In genomic region chr1:82269466-82269865, GRCh38 we compare ENCODE assay signal across 18 cellular contexts.
DNase-seq lines count a peak whose midpoint lies in the region; FAIRE-seq and TF ChIP-seq lines count a peak whose summit lies in the region.
"Had no signal": no experiment of that assay in that cellular context is flagged by ENCODE, and none has a peak within 500 bp of the region (broad histone marks: within the 10 kb centered on the region; RNA-seq: fewer than 3 reads in every experiment).

No MANE protein-coding gene starts in this region.

- peak overlapping the region; percentile 44 for H3K27ac Mint-ChIP-seq in astrocyte (ENCODE audit: unreplicated experiment)
- H3K27ac Mint-ChIP-seq: activated naive CD8-positive, alpha-beta T cell treated with anti-CD3 and anti-CD28 coated beads, Interleukin-2, amount 10 ng/mL, durations not matched to agents 7 days and 5 days; stimulated activated effector memory CD8-positive, alpha-beta T cell treated with anti-CD3 and anti-CD28 coated beads, Interleukin-12 subunit alpha, Interleukin-12 subunit beta, amount 100 ng/mL, for 72 hours; type B pancreatic cell had no signal

- no peak for TF ChIP-seq POLR2A in H54 (IDR thresholded peaks at IDR 0.05; ENCODE audit: low read depth, low read length)

- no peaks in the 10 kb centered on the region for H3K9me3 Mint-ChIP-seq in astrocyte (ENCODE audit: unreplicated experiment)
- H3K9me3 Mint-ChIP-seq: activated naive CD8-positive, alpha-beta T cell treated with anti-CD3 and anti-CD28 coated beads, Interleukin-2, amount 10 ng/mL, durations not matched to agents 7 days and 5 days; type B pancreatic cell had no signal

- no peaks in the 10 kb centered on the region for H3K36me3 ChIP-seq in astrocyte (ENCODE audit: insufficient read depth, low read length)
- H3K36me3 ChIP-seq in osteoblast (ENCODE audit: insufficient read depth, low read length), result no peaks in the 10 kb centered on the region

- FAIRE-seq in H54 (lab: Jason Lieb, UNC) (peak; percentile 90), astrocyte (lab: Jason Lieb, UNC) (no peak)
- FAIRE-seq: colon had no signal

- no peaks in the 10 kb centered on the region for H3K27me3 Mint-ChIP-seq in astrocyte (ENCODE audit: low read depth, unreplicated experiment)
- H3K27me3 Mint-ChIP-seq: activated naive CD8-positive, alpha-beta T cell treated with anti-CD3 and anti-CD28 coated beads, Interleukin-2, amount 10 ng/mL, durations not matched to agents 7 days and 5 days had no signal

- H3K4me3 ChIP-seq in astrocyte (ENCODE audit: insufficient read depth, low read depth, low read length), result no peak overlapping the region
- H3K4me3 ChIP-seq in fibroblast of the aortic adventitia (ENCODE audit: low read depth, low read length), result no peak overlapping the region
- no peak overlapping the region for H3K4me3 ChIP-seq in osteoblast (ENCODE audit: insufficient read depth, low read length)

- H3K4me3 Mint-ChIP-seq in astrocyte (ENCODE audit: unreplicated experiment), result no peak overlapping the region
- H3K4me3 Mint-ChIP-seq: activated naive CD8-positive, alpha-beta T cell treated with anti-CD3 and anti-CD28 coated beads, Interleukin-2, amount 10 ng/mL, durations not matched to agents 7 days and 5 days; stimulated activated effector memory CD8-positive, alpha-beta T cell treated with anti-CD3 and anti-CD28 coated beads, Interleukin-12 subunit alpha, Interleukin-12 subunit beta, amount 100 ng/mL, for 72 hours; type B pancreatic cell had no signal

- H3K9me3 ChIP-seq in astrocyte (ENCODE audit: insufficient read depth, low read depth, low read length) (no peaks in the 10 kb centered on the region), osteoblast (ENCODE audit: low read depth, low read length) (no peaks in the 10 kb centered on the region)

- H3K79me2 ChIP-seq in astrocyte (ENCODE audit: insufficient read depth, low read length) (no peaks in the 10 kb centered on the region), osteoblast (ENCODE audit: insufficient read depth, low read length) (no peaks in the 10 kb centered on the region)

- H2AFZ ChIP-seq in astrocyte (ENCODE audit: low read depth, low read length) (no peak overlapping the region), osteoblast (ENCODE audit: low read length) (no peak overlapping the region)

- TF ChIP-seq CTCF in astrocyte (IDR thresholded peaks at IDR 0.05; ENCODE audit: insufficient read depth, low read depth, low read length) (no peak), fibroblast of the aortic adventitia (IDR thresholded peaks at IDR 0.05; ENCODE audit: insufficient read depth, low read length) (no peak), osteoblast (IDR thresholded peaks at IDR 0.05; ENCODE audit: extremely low read depth, low read depth, low read length) (no peak)

- H3K9ac ChIP-seq in astrocyte (ENCODE audit: low read length), result no peak overlapping the region

- H3K27ac ChIP-seq in astrocyte (ENCODE audit: low read depth, low read length), result no peak overlapping the region
- no peak overlapping the region for H3K27ac ChIP-seq in osteoblast (ENCODE audit: low read depth, low read length)
- H3K27ac ChIP-seq: epithelial cell of prostate had no signal

- peaks cover 12% of the 10 kb centered on the region for H3K4me1 Mint-ChIP-seq in astrocyte (ENCODE audit: low read depth, unreplicated experiment)
- H3K4me1 Mint-ChIP-seq: activated naive CD8-positive, alpha-beta T cell treated with anti-CD3 and anti-CD28 coated beads, Interleukin-2, amount 10 ng/mL, durations not matched to agents 7 days and 5 days; stimulated activated effector memory CD8-positive, alpha-beta T cell treated with anti-CD3 and anti-CD28 coated beads, Interleukin-12 subunit alpha, Interleukin-12 subunit beta, amount 100 ng/mL, for 72 hours had no signal

- no peaks in the 10 kb centered on the region for H3K4me1 ChIP-seq in astrocyte (ENCODE audit: insufficient read depth, low read length)
- H3K4me1 ChIP-seq in osteoblast (ENCODE audit: insufficient read depth, low read length), result no peaks in the 10 kb centered on the region

- in situ Hi-C loops in KBM-7 (cut with MboI; ENCODE audit: low pct_unique_long_range_greater_than_20kb, low sequenced_read_pairs), result no loop called here

- H3K27me3 ChIP-seq in astrocyte (ENCODE audit: insufficient read depth, low read length) (no peaks in the 10 kb centered on the region), osteoblast (ENCODE audit: insufficient read depth, low read length) (no peaks in the 10 kb centered on the region)

- H4K20me1 ChIP-seq in astrocyte (ENCODE audit: insufficient read depth, low read length) (no peaks in the 10 kb centered on the region), osteoblast (ENCODE audit: insufficient read depth, low read length) (no peaks in the 10 kb centered on the region)

- H3K36me3 Mint-ChIP-seq in astrocyte (ENCODE audit: low read depth, unreplicated experiment), result no peaks in the 10 kb centered on the region
- H3K36me3 Mint-ChIP-seq: activated naive CD8-positive, alpha-beta T cell treated with anti-CD3 and anti-CD28 coated beads, Interleukin-2, amount 10 ng/mL, durations not matched to agents 7 days and 5 days; stimulated activated effector memory CD8-positive, alpha-beta T cell treated with anti-CD3 and anti-CD28 coated beads, Interleukin-12 subunit alpha, Interleukin-12 subunit beta, amount 100 ng/mL, for 72 hours; type B pancreatic cell had no signal

- DNase-seq in H54 (ENCODE audit: insufficient read length, low spot score) (peak; percentile 35), astrocyte (ENCODE audit: low read depth) (peak; percentile 32), fibroblast of the aortic adventitia (ENCODE audit: low read depth) (peak; percentile 77), osteoblast (ENCODE audit: insufficient read length, low spot score, missing footprints) (peak; percentile 53), SHP77 treated with DMSO at 0.1 percent for 48 hours (lab: John Stamatoyannopoulos, UW) (no peak), KBM-7 (no peak), NCI-H1092 (lab: John Stamatoyannopoulos, UW) (no peak)
- no peak for DNase-seq in stimulated activated CD4-positive, alpha-beta T cell treated with anti-CD3 and anti-CD28 coated beads, Interleukin-4, amount 100 ng/mL, for 24 hours
- DNase-seq: activated CD4-positive, alpha-beta T cell treated with anti-CD3 and anti-CD28 coated beads, Interleukin-2, amount 50 U/mL, for 4 hours; activated naive CD8-positive, alpha-beta T cell treated with anti-CD3 and anti-CD28 coated beads, Interleukin-2, amount 10 ng/mL, durations not matched to agents 7 days and 5 days; activated T-cell treated with anti-CD3 and anti-CD28 coated beads, Interleukin-2, amount 50 U/mL, for 48 hours; H7; NCI-H1105 treated with DMSO at 0.1 percent for 48 hours; occipital lobe had no signal

- H3K4me2 ChIP-seq in astrocyte (ENCODE audit: low read length) (no peak overlapping the region), osteoblast (ENCODE audit: insufficient read depth, low read length) (no peak overlapping the region)

Comparison
In these comparisons a context has a peak if more than half of its experiments do, and no peak if none do; other contexts are left out.
1. DNase-seq: peak in H54 (single experiment), astrocyte (single experiment), fibroblast of the aortic adventitia (single experiment) and osteoblast (single experiment); none in SHP77 treated with DMSO at 0.1 percent for 48 hours (single experiment), stimulated activated CD4-positive, alpha-beta T cell treated with anti-CD3 and anti-CD28 coated beads, Interleukin-4, amount 100 ng/mL, for 24 hours (single experiment), KBM-7 (single experiment) and NCI-H1092 (single experiment).